In genomic region chr7:135769403-135769802, GRCh38 we compare ENCODE assay signal across 30 cellular contexts. TPM values are rescaled to one million over a fixed set of nuclear protein-coding genes. Genes with fewer than 3 reads are reported as not detected.
DNase-seq lines count a peak whose midpoint lies in the region; ATAC-seq and TF ChIP-seq lines count a peak whose summit lies in the region.
"Had no signal": no experiment of that assay in that cellular context is flagged by ENCODE, and none has a peak within 500 bp of the region (broad histone marks: within the 10 kb centered on the region; RNA-seq: fewer than 3 reads in every experiment).

No MANE protein-coding gene starts in this region.

- H3K9me3 Mint-ChIP-seq in osteocyte (ENCODE audit: unreplicated experiment) (no peaks in the 10 kb centered on the region), natural killer cell (no peaks in the 10 kb centered on the region)
- H3K9me3 Mint-ChIP-seq: activated naive CD4-positive, alpha-beta T cell treated with anti-CD3 and anti-CD28 coated beads for 36 hours; activated T-helper 1 cell treated with anti-CD3 and anti-CD28 coated beads, Interleukin-12 subunit alpha, Interleukin-12 subunit beta, Interleukin-2, Interleukin-4 antibody, amounts not matched to agents 30 ng/mL and 10 ng/mL and 1 ng/mL, durations not matched to agents 14 hours and 24 hours and 36 hours; endodermal cell; nephron; T-cell had no signal

- H3K36me3 ChIP-seq in breast epithelium (no peaks in the 10 kb centered on the region), mammary epithelial cell (ENCODE audit: insufficient read depth, low read length) (no peaks in the 10 kb centered on the region), heart left ventricle (no peaks in the 10 kb centered on the region), upper lobe of left lung (no peaks in the 10 kb centered on the region), BE2C (no peaks in the 10 kb centered on the region)
- H3K36me3 ChIP-seq: HAP-1, ovary, Peyer's patch had no signal

- H3K4me1 ChIP-seq in breast epithelium = no peaks in the 10 kb centered on the region
- peaks cover 4% of the 10 kb centered on the region for H3K4me1 ChIP-seq in mammary epithelial cell (ENCODE audit: insufficient read depth, low read length)
- H3K4me1 ChIP-seq in heart left ventricle = peaks cover 0 to 49% (median 23%) of the 10 kb centered on the region in 12 donors
- H3K4me1 ChIP-seq in upper lobe of left lung = peaks cover 13 to 20% (median 14%) of the 10 kb centered on the region in 4 donors
- peaks cover 8% of the 10 kb centered on the region for H3K4me1 ChIP-seq in BE2C
- H3K4me1 ChIP-seq: HAP-1, Peyer's patch had no signal

- H3K36me3 Mint-ChIP-seq in osteocyte (ENCODE audit: unreplicated experiment) (no peaks in the 10 kb centered on the region), natural killer cell (no peaks in the 10 kb centered on the region)
- H3K36me3 Mint-ChIP-seq: CD8-positive, alpha-beta memory T cell; stimulated activated memory B cell treated with anti-CD40 and anti-IgM and Interleukin-4, amounts not matched to agents 10 μg/mL and 1 μg/mL and 100 μg/mL, for 72 hours; T-cell had no signal

- no peaks in the 10 kb centered on the region for H3K79me2 ChIP-seq in mammary epithelial cell (ENCODE audit: insufficient read depth, low read length)

- TF ChIP-seq CTCF in breast epithelium (IDR thresholded peaks at IDR 0.05) = no peak
- no peak for TF ChIP-seq CTCF in mammary epithelial cell (conservative IDR thresholded peaks at IDR 0.05 in 1 of 2, IDR thresholded peaks at IDR 0.05 in 1 of 2; ENCODE audit: extremely low read depth in 1 of 2, insufficient read depth in 1 of 2, low read depth in 1 of 2, low read length in 2 of 2)
- no peak for TF ChIP-seq CTCF in heart left ventricle (IDR thresholded peaks at IDR 0.05)
- TF ChIP-seq CTCF in osteocyte (IDR thresholded peaks at IDR 0.05) = no peak
- TF ChIP-seq CTCF in upper lobe of left lung (IDR thresholded peaks at IDR 0.05) = no peak
- TF ChIP-seq CTCF in BE2C (IDR thresholded peaks at IDR 0.05; ENCODE audit: low read depth, low read length) = no peak
- TF ChIP-seq CTCF in natural killer cell (IDR thresholded peaks at IDR 0.05) = no peak

- TF ChIP-seq EP300 in upper lobe of left lung (IDR thresholded peaks at IDR 0.05) = no peak

- H3K4me1 Mint-ChIP-seq in osteocyte (ENCODE audit: unreplicated experiment) (peaks cover 16% of the 10 kb centered on the region), natural killer cell (no peaks in the 10 kb centered on the region)
- H3K4me1 Mint-ChIP-seq: CD8-positive, alpha-beta memory T cell; stimulated activated memory B cell treated with anti-CD40 and anti-IgM and Interleukin-4, amounts not matched to agents 10 μg/mL and 1 μg/mL and 100 μg/mL, for 72 hours; T-cell had no signal

- no TSS peak for BruUV-seq in mammary epithelial cell (replicated peaks; lab: Mats Ljungman, UMichigan)

- H3K9me3 ChIP-seq in breast epithelium = no peaks in the 10 kb centered on the region
- H3K9me3 ChIP-seq in mammary epithelial cell (replicated peaks; ENCODE audit: insufficient read depth, low read length) = no peaks in the 10 kb centered on the region
- no peaks in the 10 kb centered on the region for H3K9me3 ChIP-seq in heart left ventricle
- no peaks in the 10 kb centered on the region for H3K9me3 ChIP-seq in upper lobe of left lung
- H3K9me3 ChIP-seq in BE2C = no peaks in the 10 kb centered on the region
- H3K9me3 ChIP-seq: HAP-1, ovary, Peyer's patch had no signal

- no peak overlapping the region for H3K4me2 ChIP-seq in mammary epithelial cell (ENCODE audit: insufficient read depth, low read depth, low read length)

- H2AFZ ChIP-seq in mammary epithelial cell (ENCODE audit: low read depth, low read length) = no peak overlapping the region

- H3K27ac Mint-ChIP-seq in osteocyte (ENCODE audit: unreplicated experiment) = no peak overlapping the region
- H3K27ac Mint-ChIP-seq in natural killer cell = no peak overlapping the region
- H3K27ac Mint-ChIP-seq: activated naive CD4-positive, alpha-beta T cell treated with anti-CD3 and anti-CD28 coated beads for 36 hours; activated T-helper 1 cell treated with anti-CD3 and anti-CD28 coated beads, Interleukin-12 subunit alpha, Interleukin-12 subunit beta, Interleukin-2, Interleukin-4 antibody, amounts not matched to agents 30 ng/mL and 10 ng/mL and 1 ng/mL, durations not matched to agents 14 hours and 24 hours and 36 hours; CD8-positive, alpha-beta memory T cell; endodermal cell; nephron; stimulated activated memory B cell treated with anti-CD40 and anti-IgM and Interleukin-4, amounts not matched to agents 10 μg/mL and 1 μg/mL and 100 μg/mL, for 72 hours; T-cell had no signal

- no peaks in the 10 kb centered on the region for H4K20me1 ChIP-seq in mammary epithelial cell (ENCODE audit: insufficient read depth, low read length)

- WGBS in mammary epithelial cell (ENCODE audit: low coverage, missing lambda C conversion rate) = 59% methylated on average over 5 of the region's 5 CpGs
- 39 to 56% (median 45%) methylated on average over 5 of the region's 5 CpGs for WGBS in heart left ventricle, 4 donors
- 81 to 85% methylated on average over 5 of the region's 5 CpGs for WGBS in upper lobe of left lung, 2 donors

- intact Hi-C loops in breast epithelium (cut with DNase I; ENCODE audit: low total_unique reads) (no loop called here), mammary epithelial cell (cut with micrococcal nuclease) (no loop called here), heart left ventricle (cut with DNase I) (loop anchor here in 1 of 10 donors (10.0 kb wide), 1 partner anchor 95 kb away; no protein-coding TSS in a partner anchor), natural killer cell (cut with micrococcal nuclease) (no loop called here)

- DNase-seq in breast epithelium (ENCODE audit: low spot score in 2 of 2) (peak in 1 of 2 donors; percentile 83), mammary epithelial cell (no peak), heart left ventricle (peak in 2 of 5 donors; percentile 52 to 75), osteocyte (ENCODE audit: extremely low spot score, unreplicated experiment) (peak; percentile 13), upper lobe of left lung (no peak), inferior parietal cortex (ENCODE audit: extremely low spot score) (no peak), BE2C (no peak), natural killer cell (no peak)
- DNase-seq: 8988T; activated CD4-positive, alpha-beta T cell treated with anti-CD3 and anti-CD28 coated beads, Interleukin-2, amount 50 U/mL, for 48 hours; activated naive CD4-positive, alpha-beta T cell treated with anti-CD3 and anti-CD28 coated beads for 36 hours; CD8-positive, alpha-beta memory T cell; cortex of kidney; endodermal cell; NCI-H1048; NCI-H1694 treated with DMSO at 0.1 percent for 48 hours; NCI-H526; Peyer's patch; stimulated activated CD4-positive, alpha-beta T cell treated with anti-CD3 and anti-CD28 coated beads, Interleukin-4, amount 100 ng/mL, for 4 hours; T-cell had no signal

- in situ Hi-C loops in mammary epithelial cell (cut with MboI; ENCODE audit: low sequenced_read_pairs in 2 of 2) = no loop called here

- no peak overlapping the region for H3K9ac ChIP-seq in mammary epithelial cell (ENCODE audit: insufficient read depth, low read length)

- H3K27me3 ChIP-seq in breast epithelium (no peaks in the 10 kb centered on the region), mammary epithelial cell (ENCODE audit: insufficient read depth, low read length) (no peaks in the 10 kb centered on the region), heart left ventricle (no peaks in the 10 kb centered on the region), upper lobe of left lung (no peaks in the 10 kb centered on the region), BE2C (no peaks in the 10 kb centered on the region)
- H3K27me3 ChIP-seq: ovary, Peyer's patch had no signal

- peak overlapping the region; percentile 65 to 86 for H3K27ac ChIP-seq in breast epithelium
- no peak overlapping the region for H3K27ac ChIP-seq in mammary epithelial cell (ENCODE audit: insufficient read depth, low read depth, low read length)
- peak overlapping the region in 11 of 12 donors; percentile 49 to 92 (median 73) for H3K27ac ChIP-seq in heart left ventricle
- H3K27ac ChIP-seq in upper lobe of left lung = peak overlapping the region in 3 of 4 donors; percentile 13 to 17 (median 15)
- H3K27ac ChIP-seq: ovary, Peyer's patch had no signal

- H3K4me3 ChIP-seq in breast epithelium = no peak overlapping the region
- H3K4me3 ChIP-seq in mammary epithelial cell (replicated peaks in 1 of 3; ENCODE audit: insufficient read depth in 1 of 3, low read depth in 2 of 3, low read length in 3 of 3) = no peak overlapping the region
- H3K4me3 ChIP-seq in heart left ventricle = no peak overlapping the region
- no peak overlapping the region for H3K4me3 ChIP-seq in upper lobe of left lung
- no peak overlapping the region for H3K4me3 ChIP-seq in BE2C (ENCODE audit: low read depth, low read length)
- H3K4me3 ChIP-seq: HAP-1, ovary, Peyer's patch had no signal

- peaks cover 4% of the 10 kb centered on the region for H3K27me3 Mint-ChIP-seq in osteocyte (ENCODE audit: unreplicated experiment)
- peaks cover 8 to 41% of the 10 kb centered on the region in 2 donors for H3K27me3 Mint-ChIP-seq in natural killer cell (ENCODE audit: low read depth in 2 of 2)

- TF ChIP-seq POLR2A in breast epithelium (IDR thresholded peaks at IDR 0.05) = no peak
- no peak for TF ChIP-seq POLR2A in heart left ventricle (IDR thresholded peaks at IDR 0.05)
- no peak for TF ChIP-seq POLR2A in upper lobe of left lung (IDR thresholded peaks at IDR 0.05)

- CTCF ChIA-PET in mammary epithelial cell (lab: Charles Lee; ENCODE audit: low non-redundant PET) = interaction anchor here (0.6 kb wide), 1 partner anchor 86 kb away, joined by 4 read pairs; no protein-coding TSS in a partner anchor

- dilution Hi-C loops in mammary epithelial cell (cut with HindIII; ENCODE audit: low sequenced_read_pairs) = no loop called here

- no peak overlapping the region for H3K4me3 Mint-ChIP-seq in osteocyte (ENCODE audit: unreplicated experiment)
- no peak overlapping the region for H3K4me3 Mint-ChIP-seq in natural killer cell
- H3K4me3 Mint-ChIP-seq: activated naive CD4-positive, alpha-beta T cell treated with anti-CD3 and anti-CD28 coated beads for 36 hours; activated T-helper 1 cell treated with anti-CD3 and anti-CD28 coated beads, Interleukin-12 subunit alpha, Interleukin-12 subunit beta, Interleukin-2, Interleukin-4 antibody, amounts not matched to agents 30 ng/mL and 10 ng/mL and 1 ng/mL, durations not matched to agents 14 hours and 24 hours and 36 hours; CD8-positive, alpha-beta memory T cell; endodermal cell; nephron; stimulated activated memory B cell treated with anti-CD40 and anti-IgM and Interleukin-4, amounts not matched to agents 10 μg/mL and 1 μg/mL and 100 μg/mL, for 72 hours; T-cell had no signal

- ATAC-seq in heart left ventricle (peak; percentile 47 to 80 (median 70)), upper lobe of left lung (ENCODE audit: low FRiP score in 2 of 2) (no peak), natural killer cell (no peak)
- ATAC-seq: activated CD4-positive, CD25-positive, alpha-beta regulatory T cell treated with anti-CD3 and anti-CD28 coated beads, Interleukin-2, amount 50 U/mL, for 24 hours; esophagus mucosa; stimulated activated memory B cell treated with anti-CD40 and anti-IgM and Interleukin-4, amounts not matched to agents 10 μg/mL and 1 μg/mL and 100 μg/mL, for 72 hours; T-cell had no signal

RNA-seq across cellular contexts. Expression of gene FAM180A, which starts 20.8 kb away (rescaled TPM):
- total RNA-seq in breast epithelium (10 to 100 TPM in 1 of 3 donors, 1 to 10 TPM in 2; 5.2 to 11.9 (median 9.1) TPM), mammary epithelial cell (not detected), heart left ventricle (10 to 100 TPM in 8 of 9 donors, 1 to 10 TPM in 1; 7.9 to 63.5 (median 30.3) TPM), osteocyte (0.24 and 0.34 TPM in 2 replicates), upper lobe of left lung (1 to 10 TPM in 4 of 6 donors, not detected in 2; 1.0 to 4.8 (median 2.5) TPM), natural killer cell (not detected)
- polyA plus RNA-seq in mammary epithelial cell (not detected), heart left ventricle (10 to 100 TPM; 12.4 to 16.7 TPM)
- polyA minus RNA-seq in mammary epithelial cell = not detected
- not detected for polyA plus RNA-seq in BE2C (2012; ENCODE audit: insufficient read depth, insufficient read length, low read depth)
- total RNA-seq: activated naive CD4-positive, alpha-beta T cell treated with anti-CD3 and anti-CD28 coated beads for 36 hours; activated T-helper 1 cell treated with anti-CD3 and anti-CD28 coated beads, Interleukin-12 subunit alpha, Interleukin-12 subunit beta, Interleukin-2, Interleukin-4 antibody, amounts not matched to agents 30 ng/mL and 10 ng/mL and 1 ng/mL, durations not matched to agents 14 hours and 24 hours and 36 hours; CD8-positive, alpha-beta memory T cell; endodermal cell; frontal cortex; mononuclear cell; SK-MEL-5; T-cell had no signal
- polyA plus RNA-seq: CD8-positive, alpha-beta memory T cell had no signal

RNA-seq across cellular contexts. Expression of gene SLC13A4, which starts 41.4 kb away (rescaled TPM):
- total RNA-seq in breast epithelium (under 1 TPM in 2 of 3 donors, not detected in 1; 0.29 to 0.32 TPM), mammary epithelial cell (not detected), heart left ventricle (1 to 10 TPM in 2 of 9 donors, under 1 TPM in 6, not detected in 1; 0.09 to 1.5 (median 0.46) TPM), osteocyte (0.81 and 0.84 TPM in 2 replicates), upper lobe of left lung (under 1 TPM in 2 of 6 donors, not detected in 4; 0.20 to 0.30 TPM), natural killer cell (not detected)
- polyA plus RNA-seq in mammary epithelial cell (0.06 TPM), heart left ventricle (under 1 TPM; 0.08 to 0.91 TPM)
- polyA minus RNA-seq in mammary epithelial cell = not detected
- polyA plus RNA-seq in BE2C (2012; ENCODE audit: insufficient read depth, insufficient read length, low read depth) = 0.45 TPM
- total RNA-seq: activated naive CD4-positive, alpha-beta T cell treated with anti-CD3 and anti-CD28 coated beads for 36 hours; activated T-helper 1 cell treated with anti-CD3 and anti-CD28 coated beads, Interleukin-12 subunit alpha, Interleukin-12 subunit beta, Interleukin-2, Interleukin-4 antibody, amounts not matched to agents 30 ng/mL and 10 ng/mL and 1 ng/mL, durations not matched to agents 14 hours and 24 hours and 36 hours; CD8-positive, alpha-beta memory T cell; mononuclear cell; Peyer's patch; T-cell had no signal
- polyA plus RNA-seq: CD8-positive, alpha-beta memory T cell had no signal

Comparison
In these comparisons a context has a peak if more than half of its experiments do, and no peak if none do; other contexts are left out.
1. ATAC-seq: peak in heart left ventricle (4 of 4); none in upper lobe of left lung (0 of 2) and natural killer cell (0 of 3).